Comparison of ENCODE assay signal across 26 cellular contexts in the genomic region with DNA sequence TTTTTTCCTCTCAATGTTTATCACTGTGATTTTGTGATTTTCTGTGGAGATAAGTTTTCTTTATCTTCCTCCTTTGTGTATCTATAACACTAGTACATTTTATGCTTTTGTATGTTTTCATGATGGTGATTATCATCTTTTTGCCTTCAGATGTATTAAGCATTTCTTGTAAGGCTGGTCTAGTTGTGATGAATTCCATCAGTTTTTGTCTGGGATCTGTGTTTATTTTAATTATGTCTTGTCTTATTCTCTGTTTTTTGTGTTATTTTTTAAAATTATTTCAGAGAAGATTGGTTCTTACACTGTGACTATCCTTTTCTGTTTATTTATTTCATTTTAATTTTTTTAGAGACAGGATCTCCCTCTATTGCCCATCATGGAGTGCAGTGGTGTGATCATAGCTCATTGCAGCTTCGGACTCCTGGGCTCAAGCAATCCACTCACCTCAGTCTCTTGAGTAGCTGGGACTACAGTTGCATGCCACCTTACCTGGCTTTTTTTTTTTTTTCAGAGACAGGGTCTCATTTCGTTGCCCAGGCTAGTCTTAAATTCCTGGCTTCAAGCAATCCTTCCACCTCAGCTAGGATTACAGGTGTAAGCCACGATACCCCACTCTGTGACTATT.
"Had no signal": no experiment of that assay in that cellular context is flagged by ENCODE, and none has a peak within 500 bp of the region (broad histone marks: within the 10 kb centered on the region; RNA-seq: fewer than 3 reads in every experiment).

No MANE protein-coding gene starts in this region.

- H2AFZ ChIP-seq: parathyroid adenoma had no signal

- H3K4me1 Mint-ChIP-seq: endodermal cell, neural crest cell had no signal

- H3K4me3 ChIP-seq: esophagus muscularis mucosa, heart right ventricle, lung, smooth muscle cell, suprapubic skin, transverse colon, upper lobe of right lung, uterus had no signal

- H3K36me3 ChIP-seq: uterus had no signal

- H3K4me3 Mint-ChIP-seq: endodermal cell; memory B cell; natural killer cell treated with Interleukin-12 subunit alpha and Interleukin-12 subunit beta and Interleukin-15 and Interleukin-18, amount 100 ng/mL, for 72 hours; neural crest cell; stimulated activated naive CD8-positive, alpha-beta T cell treated with anti-CD3 and anti-CD28 coated beads, Interleukin-15, amount 100 ng/mL, for 72 hours had no signal

- H3K4me1 ChIP-seq: esophagus muscularis mucosa, heart right ventricle, parathyroid adenoma, suprapubic skin, transverse colon, upper lobe of right lung, uterus had no signal

- H3K4me2 ChIP-seq: smooth muscle cell had no signal

- DNase-seq: effector CD8-positive, alpha-beta T cell; endodermal cell; glutamatergic neuron; heart right ventricle; stimulated activated CD4-positive, alpha-beta T cell treated with anti-CD3 and anti-CD28 coated beads, Interleukin-12 subunit alpha, Interleukin-12 subunit beta, amount 100 ng/mL, for 4 hours; stimulated activated CD4-positive, alpha-beta T cell treated with anti-CD3 and anti-CD28 coated beads, Interleukin-1b, Interleukin-23, amount 100 ng/mL, for 48 hours; stimulated activated CD4-positive, alpha-beta T cell treated with anti-CD3 and anti-CD28 coated beads, Interleukin-4, amount 100 ng/mL, for 1 hour; stimulated activated CD8-positive, alpha-beta memory T cell treated with anti-CD3 and anti-CD28 coated beads, Interleukin-4, amount 100 ng/mL, for 48 hours; stimulated activated naive CD4-positive, alpha-beta T cell; stimulated activated naive CD8-positive, alpha-beta T cell treated with anti-CD3 and anti-CD28 coated beads, Interleukin-15, amount 100 ng/mL, for 72 hours; transverse colon; upper lobe of right lung; uterus had no signal

- H3K27ac ChIP-seq: epithelial cell of prostate, esophagus muscularis mucosa, foreskin keratinocyte, heart right ventricle, parathyroid adenoma, suprapubic skin, transverse colon, upper lobe of right lung, uterus had no signal

- H3K79me2 ChIP-seq: parathyroid adenoma had no signal

- H3K27me3 Mint-ChIP-seq: memory B cell; natural killer cell treated with Interleukin-12 subunit alpha and Interleukin-12 subunit beta and Interleukin-15 and Interleukin-18, amount 100 ng/mL, for 72 hours; progenitor cell of endocrine pancreas; stimulated activated naive CD8-positive, alpha-beta T cell treated with anti-CD3 and anti-CD28 coated beads, Interleukin-15, amount 100 ng/mL, for 72 hours had no signal

- H3K27ac Mint-ChIP-seq: endodermal cell; memory B cell; natural killer cell treated with Interleukin-12 subunit alpha and Interleukin-12 subunit beta and Interleukin-15 and Interleukin-18, amount 100 ng/mL, for 72 hours; progenitor cell of endocrine pancreas had no signal

- ATAC-seq: foreskin keratinocyte; heart right ventricle; left lobe of liver; natural killer cell treated with Interleukin-12 subunit alpha and Interleukin-12 subunit beta and Interleukin-15 and Interleukin-18, amount 100 ng/mL, for 72 hours; sciatic nerve; stimulated activated naive CD8-positive, alpha-beta T cell treated with anti-CD3 and anti-CD28 coated beads, Interleukin-15, amount 100 ng/mL, for 72 hours; upper lobe of right lung had no signal
